In genomic region chr4:26410385-26411293, GRCh38 we compare ENCODE assay signal across 9 cellular contexts.
DNase-seq lines count a peak whose midpoint lies in the region; ATAC-seq and TF ChIP-seq lines count a peak whose summit lies in the region.
"Had no signal": no experiment of that assay in that cellular context is flagged by ENCODE, and none has a peak within 500 bp of the region (broad histone marks: within the 10 kb centered on the region; RNA-seq: fewer than 3 reads in every experiment).

No MANE protein-coding gene starts in this region.

- no peak overlapping the region for H3K4me3 Mint-ChIP-seq in CD4-positive, alpha-beta T cell
- H3K4me3 Mint-ChIP-seq: activated B cell treated with CpG ODN at 0.5 μM for 24 hours had no signal

- CTCF ChIA-PET in CD4-positive, alpha-beta T cell (lab: Charles Lee) = interaction anchor here (0.7 to 4.6 kb wide), 6 partner anchors 10 to 421 kb away, joined by 3 to 33 read pairs (median 4); no protein-coding TSS in a partner anchor

- peaks cover 12% of the 10 kb centered on the region for H3K9me3 ChIP-seq in CD4-positive, alpha-beta T cell (ENCODE audit: control insufficient read depth, low read length)
- H3K9me3 ChIP-seq in body of pancreas = peaks cover 0 to 7% (median 0%) of the 10 kb centered on the region in 3 donors
- H3K9me3 ChIP-seq in suprapubic skin = peaks cover 5% of the 10 kb centered on the region

- 3% methylated on average over 2 of the region's 2 CpGs for WGBS in body of pancreas, 2 donors
- WGBS in suprapubic skin = 3% methylated on average over 2 of the region's 2 CpGs

- TF ChIP-seq EP300 in suprapubic skin (IDR thresholded peaks at IDR 0.05) = no peak

- H3K4me3 ChIP-seq in body of pancreas (no peak overlapping the region), suprapubic skin (no peak overlapping the region)

- H3K4me1 ChIP-seq in body of pancreas (peaks cover 22% of the 10 kb centered on the region), suprapubic skin (peaks cover 11% of the 10 kb centered on the region)

- DNase-seq in CD4-positive, alpha-beta T cell = peak in 2 of 10 experiments; percentile 8 to 12
- DNase-seq in GM13977 (ENCODE audit: low spot score) = peak; percentile 48
- peak; percentile 23 for DNase-seq in NCI-H774 (lab: John Stamatoyannopoulos, UW)
- peak in 2 of 4 donors; percentile 29 to 59 for DNase-seq in body of pancreas
- DNase-seq in iris pigment epithelial cell (ENCODE audit: low read depth) = peak; percentile 55
- no peak for DNase-seq in suprapubic skin (ENCODE audit: low spot score in 2 of 2)
- DNase-seq in activated CD4-positive, CD25-positive, alpha-beta regulatory T cell treated with anti-CD3 and anti-CD28 coated beads, Interleukin-2, amount 50 U/mL, for 72 hours = no peak
- DNase-seq: activated B cell treated with CpG ODN at 0.5 μM for 24 hours had no signal

- H3K9me3 Mint-ChIP-seq in CD4-positive, alpha-beta T cell = peaks cover 4% of the 10 kb centered on the region

- no peaks in the 10 kb centered on the region for H3K27me3 ChIP-seq in CD4-positive, alpha-beta T cell (ENCODE audit: control insufficient read depth, insufficient read depth, low read length)
- no peaks in the 10 kb centered on the region for H3K27me3 ChIP-seq in body of pancreas
- no peaks in the 10 kb centered on the region for H3K27me3 ChIP-seq in suprapubic skin

- no peak overlapping the region for H3K27ac ChIP-seq in CD4-positive, alpha-beta T cell (ENCODE audit: low read depth, low read length)
- no peak overlapping the region for H3K27ac ChIP-seq in body of pancreas
- H3K27ac ChIP-seq in suprapubic skin = no peak overlapping the region

- POLR2A ChIA-PET in CD4-positive, alpha-beta T cell (lab: Charles Lee) = interaction anchor here (1.0 to 1.1 kb wide), 2 partner anchors 81 to 372 kb away, joined by 4 to 5 read pairs; no protein-coding TSS in a partner anchor

- no peaks in the 10 kb centered on the region for H3K27me3 Mint-ChIP-seq in CD4-positive, alpha-beta T cell
- H3K27me3 Mint-ChIP-seq: activated B cell treated with CpG ODN at 0.5 μM for 24 hours had no signal

- no peak for TF ChIP-seq POLR2A in body of pancreas (IDR thresholded peaks at IDR 0.05)
- TF ChIP-seq POLR2A in suprapubic skin (IDR thresholded peaks at IDR 0.05) = no peak

- peaks cover 0 to 2% of the 10 kb centered on the region in 2 donors for H3K36me3 ChIP-seq in body of pancreas (replicated peaks in 1 of 2; ENCODE audit: insufficient read depth in 1 of 2, low read depth in 2 of 2)
- H3K36me3 ChIP-seq in suprapubic skin = peaks cover 27% of the 10 kb centered on the region

- peaks cover 54% of the 10 kb centered on the region for H3K36me3 Mint-ChIP-seq in CD4-positive, alpha-beta T cell (ENCODE audit: low read depth)

- H3K27ac Mint-ChIP-seq in CD4-positive, alpha-beta T cell = no peak overlapping the region
- H3K27ac Mint-ChIP-seq: activated B cell treated with CpG ODN at 0.5 μM for 24 hours had no signal

- peak; percentile 62 for ATAC-seq in CD4-positive, alpha-beta T cell (ENCODE audit: poor library complexity)
- ATAC-seq in HG03432 (IDR thresholded peaks at IDR 0.05; ENCODE audit: unreplicated experiment) = peak; percentile 74
- peak; percentile 45 for ATAC-seq in body of pancreas

- TF ChIP-seq CTCF in CD4-positive, alpha-beta T cell (IDR thresholded peaks at IDR 0.05) = peak; percentile 79
- TF ChIP-seq CTCF in GM13977 (IDR thresholded peaks at IDR 0.05; ENCODE audit: extremely low read depth, insufficient read depth, missing control alignments) = peak; percentile 65
- peak; percentile 12 to 76 (median 71) for TF ChIP-seq CTCF in body of pancreas (IDR thresholded peaks at IDR 0.05)
- TF ChIP-seq CTCF in suprapubic skin (IDR thresholded peaks at IDR 0.05) = peak; percentile 30 to 40

- in situ Hi-C loops in GM13977 (cut with MboI; ENCODE audit: low pct_unique_long_range_greater_than_20kb, low sequenced_read_pairs, unreplicated experiment) = no loop called here

- intact Hi-C loops in CD4-positive, alpha-beta T cell (cut with DNase I, micrococcal nuclease) = loop anchor here (1.0 to 5.0 kb wide), 7 partner anchors 80 to 568 kb away; no protein-coding TSS in a partner anchor
- intact Hi-C loops in body of pancreas (cut with DNase I) = loop anchor here (10.0 kb wide), 1 partner anchor 416 kb away; no protein-coding TSS in a partner anchor

- no peaks in the 10 kb centered on the region for H3K4me1 Mint-ChIP-seq in CD4-positive, alpha-beta T cell (ENCODE audit: low read depth)
- H3K4me1 Mint-ChIP-seq: activated B cell treated with CpG ODN at 0.5 μM for 24 hours had no signal

Comparison
In these comparisons a context has a peak if more than half of its experiments do, and no peak if none do; other contexts are left out.
1. DNase-seq: peak in GM13977 (single experiment), NCI-H774 (single experiment) and iris pigment epithelial cell (single experiment); none in suprapubic skin (0 of 2) and activated CD4-positive, CD25-positive, alpha-beta regulatory T cell treated with anti-CD3 and anti-CD28 coated beads, Interleukin-2, amount 50 U/mL, for 72 hours (single experiment).
2. Peak in every context shown above with its lines, with median percentiles within 50 percentile points of each other: ATAC-seq and CTCF ChIP-seq.